12 cellular contexts compared by ENCODE assay signal in genomic region chr11:3165916-3166267, GRCh38. TPM values are rescaled to one million over a fixed set of nuclear protein-coding genes. Genes with fewer than 3 reads are reported as not detected.
DNase-seq lines count a peak whose midpoint lies in the region; ATAC-seq and TF ChIP-seq lines count a peak whose summit lies in the region.
"Had no signal": no experiment of that assay in that cellular context is flagged by ENCODE, and none has a peak within 500 bp of the region (broad histone marks: within the 10 kb centered on the region; RNA-seq: fewer than 3 reads in every experiment).

No MANE protein-coding gene starts in this region.

- no peak for ATAC-seq in lower lobe of right lung

- H3K27ac Mint-ChIP-seq in activated naive CD4-positive, alpha-beta T cell treated with anti-CD3 and anti-CD28 coated beads, Interleukin-2, amount 50 U/mL, for 24 hours: no peak overlapping the region
- no peak overlapping the region for H3K27ac Mint-ChIP-seq in activated CD4-positive, alpha-beta memory T cell treated with anti-CD3 and anti-CD28 coated beads, Interleukin-2, amount 10 ng/mL, durations not matched to agents 7 days and 5 days

- H3K27ac ChIP-seq in lower lobe of right lung (peak overlapping the region; percentile 73), tibial artery (peak overlapping the region; percentile 90 to 93), mammary epithelial cell (ENCODE audit: insufficient read depth, low read depth, low read length) (no peak overlapping the region)

- TF ChIP-seq CTCF in lower lobe of right lung (IDR thresholded peaks at IDR 0.05): no peak
- TF ChIP-seq CTCF in tibial artery (IDR thresholded peaks at IDR 0.05): no peak
- no peak for TF ChIP-seq CTCF in mammary epithelial cell (conservative IDR thresholded peaks at IDR 0.05 in 1 of 2, IDR thresholded peaks at IDR 0.05 in 1 of 2; ENCODE audit: extremely low read depth in 1 of 2, insufficient read depth in 1 of 2, low read depth in 1 of 2, low read length in 2 of 2)

- CTCF ChIA-PET in activated CD4-positive, alpha-beta memory T cell treated with anti-CD3 and anti-CD28 coated beads, Interleukin-2, amount 10 ng/mL, durations not matched to agents 7 days and 5 days (lab: Charles Lee): no interaction called here
- CTCF ChIA-PET in mammary epithelial cell (lab: Charles Lee; ENCODE audit: low non-redundant PET): no interaction called here

- H3K36me3 ChIP-seq in lower lobe of right lung (no peaks in the 10 kb centered on the region), tibial artery (no peaks in the 10 kb centered on the region), mammary epithelial cell (ENCODE audit: insufficient read depth, low read length) (no peaks in the 10 kb centered on the region)

- intact Hi-C loops in lower lobe of right lung (cut with DNase I): no loop called here
- intact Hi-C loops in tibial artery (cut with DNase I; ENCODE audit: low total_unique reads): no loop called here
- intact Hi-C loops in mammary epithelial cell (cut with micrococcal nuclease): loop anchor here (1.0 kb wide), 1 partner anchor 42 kb away; no protein-coding TSS in a partner anchor

- peaks cover 2% of the 10 kb centered on the region for H3K36me3 Mint-ChIP-seq in activated naive CD4-positive, alpha-beta T cell treated with anti-CD3 and anti-CD28 coated beads, Interleukin-2, amount 50 U/mL, for 24 hours
- H3K36me3 Mint-ChIP-seq in activated CD4-positive, alpha-beta memory T cell treated with anti-CD3 and anti-CD28 coated beads, Interleukin-2, amount 10 ng/mL, durations not matched to agents 7 days and 5 days (ENCODE audit: low read depth): no peaks in the 10 kb centered on the region

- WGBS in mammary epithelial cell (ENCODE audit: low coverage, missing lambda C conversion rate): 76% methylated on average over 4 of the region's 5 CpGs

- H3K4me1 Mint-ChIP-seq in activated naive CD4-positive, alpha-beta T cell treated with anti-CD3 and anti-CD28 coated beads, Interleukin-2, amount 50 U/mL, for 24 hours: peaks cover 28% of the 10 kb centered on the region
- H3K4me1 Mint-ChIP-seq in activated CD4-positive, alpha-beta memory T cell treated with anti-CD3 and anti-CD28 coated beads, Interleukin-2, amount 10 ng/mL, durations not matched to agents 7 days and 5 days: peaks cover 11% of the 10 kb centered on the region

- H3K4me3 Mint-ChIP-seq in activated naive CD4-positive, alpha-beta T cell treated with anti-CD3 and anti-CD28 coated beads, Interleukin-2, amount 50 U/mL, for 24 hours: peak overlapping the region; percentile 83
- H3K4me3 Mint-ChIP-seq in activated CD4-positive, alpha-beta memory T cell treated with anti-CD3 and anti-CD28 coated beads, Interleukin-2, amount 10 ng/mL, durations not matched to agents 7 days and 5 days: peak overlapping the region; percentile 35

- in situ Hi-C loops in mammary epithelial cell (cut with MboI; ENCODE audit: low sequenced_read_pairs in 2 of 2): no loop called here

- H3K9me3 ChIP-seq in lower lobe of right lung (no peaks in the 10 kb centered on the region), tibial artery (no peaks in the 10 kb centered on the region), mammary epithelial cell (replicated peaks; ENCODE audit: insufficient read depth, low read length) (no peaks in the 10 kb centered on the region)
- H3K9me3 ChIP-seq: SJSA1 had no signal

- no peak overlapping the region for H3K9ac ChIP-seq in mammary epithelial cell (ENCODE audit: insufficient read depth, low read length)

- H3K4me3 ChIP-seq in lower lobe of right lung (no peak overlapping the region), tibial artery (peak overlapping the region in 1 of 2 donors; percentile 73), mammary epithelial cell (replicated peaks in 1 of 3; ENCODE audit: insufficient read depth in 1 of 3, low read depth in 2 of 3, low read length in 3 of 3) (no peak overlapping the region)

- H3K4me1 ChIP-seq in lower lobe of right lung: peaks cover 46% of the 10 kb centered on the region
- peaks cover 7 to 65% (median 54%) of the 10 kb centered on the region in 4 donors for H3K4me1 ChIP-seq in tibial artery
- peaks cover 37% of the 10 kb centered on the region for H3K4me1 ChIP-seq in mammary epithelial cell (ENCODE audit: insufficient read depth, low read length)

- H4K20me1 ChIP-seq in mammary epithelial cell (ENCODE audit: insufficient read depth, low read length): no peaks in the 10 kb centered on the region

- POLR2A ChIA-PET in activated CD4-positive, alpha-beta memory T cell treated with anti-CD3 and anti-CD28 coated beads, Interleukin-2, amount 10 ng/mL, durations not matched to agents 7 days and 5 days (lab: Charles Lee): no interaction called here

- no TSS peak for BruUV-seq in mammary epithelial cell (replicated peaks; lab: Mats Ljungman, UMichigan)

- no peak for DNase-seq in activated naive CD4-positive, alpha-beta T cell treated with anti-CD3 and anti-CD28 coated beads, Interleukin-2, amount 50 U/mL, for 16 hours
- DNase-seq in activated CD4-positive, alpha-beta memory T cell treated with anti-CD3 and anti-CD28 coated beads, Interleukin-2, amount 10 ng/mL, durations not matched to agents 7 days and 5 days: no peak
- DNase-seq in lower lobe of right lung (peak; percentile 44), tibial artery (peak in 1 of 2 donors; percentile 62), SKM-1 (lab: John Stamatoyannopoulos, UW; ENCODE audit: unreplicated experiment) (no peak), mammary epithelial cell (no peak), cerebellar cortex (ENCODE audit: low spot score) (no peak)

- peaks cover 16% of the 10 kb centered on the region for H3K27me3 Mint-ChIP-seq in activated naive CD4-positive, alpha-beta T cell treated with anti-CD3 and anti-CD28 coated beads, Interleukin-2, amount 50 U/mL, for 24 hours
- H3K27me3 Mint-ChIP-seq in activated CD4-positive, alpha-beta memory T cell treated with anti-CD3 and anti-CD28 coated beads, Interleukin-2, amount 10 ng/mL, durations not matched to agents 7 days and 5 days: peaks cover 46% of the 10 kb centered on the region

- dilution Hi-C loops in mammary epithelial cell (cut with HindIII; ENCODE audit: low sequenced_read_pairs): loop anchor here (5.0 kb wide), 1 partner anchor 41 kb away; no protein-coding TSS in a partner anchor

- peaks cover 5% of the 10 kb centered on the region for H3K27me3 ChIP-seq in lower lobe of right lung (ENCODE audit: low read depth)
- no peaks in the 10 kb centered on the region for H3K27me3 ChIP-seq in tibial artery
- H3K27me3 ChIP-seq in mammary epithelial cell (ENCODE audit: insufficient read depth, low read length): no peaks in the 10 kb centered on the region
- H3K27me3 ChIP-seq: SJSA1 had no signal

- no peak overlapping the region for H2AFZ ChIP-seq in mammary epithelial cell (ENCODE audit: low read depth, low read length)

- peaks cover 39% of the 10 kb centered on the region for H3K79me2 ChIP-seq in mammary epithelial cell (ENCODE audit: insufficient read depth, low read length)

- no peak overlapping the region for H3K4me2 ChIP-seq in mammary epithelial cell (ENCODE audit: insufficient read depth, low read depth, low read length)

- H3K9me3 Mint-ChIP-seq in activated naive CD4-positive, alpha-beta T cell treated with anti-CD3 and anti-CD28 coated beads, Interleukin-2, amount 50 U/mL, for 24 hours: no peaks in the 10 kb centered on the region
- no peaks in the 10 kb centered on the region for H3K9me3 Mint-ChIP-seq in activated CD4-positive, alpha-beta memory T cell treated with anti-CD3 and anti-CD28 coated beads, Interleukin-2, amount 10 ng/mL, durations not matched to agents 7 days and 5 days

RNA-seq across cellular contexts. Expression of gene OSBPL5, which starts 0.8 kb away (rescaled TPM):
- total RNA-seq in activated CD4-positive, alpha-beta memory T cell treated with anti-CD3 and anti-CD28 coated beads, Interleukin-2, amount 10 ng/mL, durations not matched to agents 7 days and 5 days: 1 to 10 TPM; 1.6 to 1.7 TPM
- 46.2 TPM for total RNA-seq in lower lobe of right lung
- 10 to 100 TPM; 24.8 to 35.7 TPM for total RNA-seq in mammary epithelial cell
- polyA plus RNA-seq in mammary epithelial cell: 16.2 TPM
- polyA minus RNA-seq in mammary epithelial cell: 11.9 TPM

RNA-seq across cellular contexts. Expression of gene MRGPRG, which starts 52.7 kb away (rescaled TPM):
- not detected for total RNA-seq in activated CD4-positive, alpha-beta memory T cell treated with anti-CD3 and anti-CD28 coated beads, Interleukin-2, amount 10 ng/mL, durations not matched to agents 7 days and 5 days
- total RNA-seq in lower lobe of right lung (not detected), mammary epithelial cell (not detected)
- polyA plus RNA-seq in mammary epithelial cell: not detected
- not detected for polyA minus RNA-seq in mammary epithelial cell
- total RNA-seq: activated CD8-positive, alpha-beta memory T cell treated with anti-CD3 and anti-CD28 coated beads for 36 hours; glomerular endothelial cell; SJSA1 had no signal
- polyA plus RNA-seq: BJ had no signal

Comparison
In these comparisons a context has a peak if more than half of its experiments do, and no peak if none do; other contexts are left out.
1. RNA of gene OSBPL5, which starts 0.8 kb away (total RNA-seq): 46.2 TPM in lower lobe of right lung (single experiment) and 24.8 to 35.7 TPM in mammary epithelial cell; 1.6 to 1.7 TPM in activated CD4-positive, alpha-beta memory T cell treated with anti-CD3 and anti-CD28 coated beads, Interleukin-2, amount 10 ng/mL, durations not matched to agents 7 days and 5 days; every median in the first group is over 4 times any median in the second.